Comparison of ENCODE assay signal across 22 cellular contexts in the genomic region with DNA sequence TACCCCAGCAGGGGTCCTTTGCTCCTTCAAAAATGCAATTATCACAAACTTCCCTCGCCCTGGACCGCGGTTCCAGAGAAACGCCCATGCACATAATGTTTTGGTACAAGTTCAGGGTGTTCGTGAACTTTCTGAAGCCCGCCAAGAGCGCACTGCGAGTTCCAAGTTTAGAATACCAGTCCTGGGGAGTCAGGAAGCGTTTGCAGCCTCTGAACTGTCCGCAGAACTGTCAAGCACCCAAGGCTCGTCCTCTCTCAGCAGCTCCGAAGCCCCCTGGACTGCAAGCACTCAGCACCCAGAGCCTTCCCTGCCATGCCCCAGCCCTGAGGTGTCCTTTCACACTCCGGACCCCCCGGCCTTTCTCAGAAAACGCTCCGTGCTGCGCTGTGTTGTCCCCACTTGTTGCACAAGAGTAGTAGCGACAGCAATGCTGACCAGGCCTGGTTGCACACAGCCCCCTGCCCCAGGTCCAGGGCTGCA. TPM values are rescaled to one million over a fixed set of nuclear protein-coding genes. Genes with fewer than 3 reads are reported as not detected.
DNase-seq lines count a peak whose midpoint lies in the region; ATAC-seq and TF ChIP-seq lines count a peak whose summit lies in the region.
"Had no signal": no experiment of that assay in that cellular context is flagged by ENCODE, and none has a peak within 500 bp of the region (broad histone marks: within the 10 kb centered on the region; RNA-seq: fewer than 3 reads in every experiment).

No MANE protein-coding gene starts in this region.

- peak overlapping the region; percentile 75 for H3K14ac ChIP-seq in trophoblast cell (ENCODE audit: low read length)

- peaks cover 27% of the 10 kb centered on the region for H3K4me1 Mint-ChIP-seq in T-helper 17 cell

- TF ChIP-seq POLR2A in GM18505 (IDR thresholded peaks at IDR 0.05; ENCODE audit: borderline replicate concordance, extremely low read depth, insufficient read depth, insufficient read length): no peak

- no peak overlapping the region for H3K4me2 ChIP-seq in trophoblast cell (ENCODE audit: low read length)

- H3K79me2 ChIP-seq in trophoblast cell (ENCODE audit: control insufficient read depth, insufficient read depth, low read length, poor library complexity): peaks cover 32% of the 10 kb centered on the region

- peaks cover 1% of the 10 kb centered on the region for H3K36me3 Mint-ChIP-seq in T-helper 17 cell (ENCODE audit: low read depth)
- H3K36me3 Mint-ChIP-seq: CD14-positive monocyte, IgD-negative memory B cell had no signal

- no peak for ATAC-seq in Right ventricle myocardium superior (ENCODE audit: poor library complexity)
- ATAC-seq in heart right ventricle: no peak
- no peak for ATAC-seq in T-helper 17 cell
- no peak for ATAC-seq in GM18505 (IDR thresholded peaks at IDR 0.05; ENCODE audit: unreplicated experiment)

- peak overlapping the region; percentile 7 for H4K8ac ChIP-seq in trophoblast cell (ENCODE audit: low read depth, low read length)

- H3K18ac ChIP-seq in trophoblast cell (ENCODE audit: low read length): peak overlapping the region; percentile 43

- H3K27ac ChIP-seq in heart right ventricle (no peak overlapping the region), trophoblast cell (ENCODE audit: low read depth, low read length) (no peak overlapping the region)
- H3K27ac ChIP-seq: pancreas had no signal

- peak overlapping the region; percentile 50 for H2AK5ac ChIP-seq in trophoblast cell (ENCODE audit: low read length)

- H3K79me1 ChIP-seq in trophoblast cell (ENCODE audit: low read length): peaks cover 91% of the 10 kb centered on the region

- no peak overlapping the region for H3K27ac Mint-ChIP-seq in T-helper 17 cell

- no peaks in the 10 kb centered on the region for H3K36me3 ChIP-seq in heart right ventricle
- H3K36me3 ChIP-seq in trophoblast cell (ENCODE audit: control insufficient read depth in 1 of 2, insufficient read depth in 2 of 2, low read length in 2 of 2): no peaks in the 10 kb centered on the region
- H3K36me3 ChIP-seq: pancreas had no signal

- H3K9ac ChIP-seq in trophoblast cell (ENCODE audit: low read length): no peak overlapping the region

- 84 to 87% methylated on average over 18 of the region's 18 CpGs for WGBS in heart right ventricle, 2 donors
- no CpG with 5 or more reads among the region's 18 CpGs for WGBS in trophoblast cell (ENCODE audit: extremely low coverage, insufficient coverage, insufficient read length)

- H2BK5ac ChIP-seq in trophoblast cell (ENCODE audit: low read depth, low read length, poor library complexity): peak overlapping the region; percentile 59

- peak overlapping the region; percentile 7 for H3K4ac ChIP-seq in trophoblast cell (ENCODE audit: low read depth, low read length)

- no peak overlapping the region for H2AFZ ChIP-seq in trophoblast cell (ENCODE audit: insufficient read depth, low read length, poor library complexity)

- peaks cover 0 to 16% (median 0%) of the 10 kb centered on the region in 9 donors for H3K4me1 ChIP-seq in heart right ventricle
- H3K4me1 ChIP-seq in trophoblast cell (ENCODE audit: control insufficient read depth in 1 of 2, insufficient read depth in 2 of 2, low read length in 2 of 2): peaks cover 70 to 78% of the 10 kb centered on the region in 2 experiments

- H3K4me3 ChIP-seq in heart right ventricle (no peak overlapping the region), trophoblast cell (ENCODE audit: low read depth, low read length) (no peak overlapping the region)
- H3K4me3 ChIP-seq: pancreas, skin epidermis had no signal

- H3K27me3 ChIP-seq in heart right ventricle: no peaks in the 10 kb centered on the region
- no peaks in the 10 kb centered on the region for H3K27me3 ChIP-seq in trophoblast cell (ENCODE audit: insufficient read depth, low read length)
- H3K27me3 ChIP-seq: pancreas had no signal

- H3K27me3 Mint-ChIP-seq in T-helper 17 cell: peaks cover 5% of the 10 kb centered on the region

- no peak overlapping the region for H4K12ac ChIP-seq in trophoblast cell (ENCODE audit: low read depth, low read length)

- TF ChIP-seq CTCF in heart right ventricle (IDR thresholded peaks at IDR 0.05): no peak

- H3K23ac ChIP-seq in trophoblast cell (ENCODE audit: low read length): no peak overlapping the region

- no peak overlapping the region for H3K4me3 Mint-ChIP-seq in T-helper 17 cell
- H3K4me3 Mint-ChIP-seq: CD14-positive monocyte, IgD-negative memory B cell had no signal

- peak overlapping the region; percentile 100 for H4K91ac ChIP-seq in trophoblast cell (ENCODE audit: low read depth, low read length)

- DNase-seq in Right ventricle myocardium superior (peak; percentile 42), heart right ventricle (no peak), cardiac septum (ENCODE audit: low spot score) (peak; percentile 67), trophoblast cell (no peak), T-helper 17 cell (no peak), HCEC 1CT (no peak), HT-29 (ENCODE audit: low spot score) (no peak)
- DNase-seq: activated CD4-positive, alpha-beta T cell treated with anti-CD3 and anti-CD28 coated beads for 4 hours; activated CD8-positive, alpha-beta memory T cell treated with anti-CD3 and anti-CD28 coated beads, Interleukin-2, amount 50 U/mL, for 4 hours; DMS79; GOT3; NCI-H187; NK-92 treated with Interleukin-12 subunit alpha and Interleukin-12 subunit beta, amount 100 ng/mL, for 24 hours; stimulated activated CD4-positive, alpha-beta T cell treated with anti-CD3 and anti-CD28 coated beads, Interleukin-4, amount 100 ng/mL, for 4 hours had no signal

- intact Hi-C loops in Right ventricle myocardium superior (cut with DNase I): no loop called here
- intact Hi-C loops in heart right ventricle (cut with DNase I): no loop called here
- intact Hi-C loops in cardiac septum (cut with DNase I): no loop called here

- peak overlapping the region; percentile 97 for H2BK12ac ChIP-seq in trophoblast cell (ENCODE audit: low read length)

- no peaks in the 10 kb centered on the region for H3K9me3 ChIP-seq in heart right ventricle
- peaks cover 2% of the 10 kb centered on the region for H3K9me3 ChIP-seq in trophoblast cell (ENCODE audit: insufficient read depth, low read depth, low read length)
- no peaks in the 10 kb centered on the region for H3K9me3 ChIP-seq in T-helper 17 cell (ENCODE audit: control insufficient read depth, low read length, poor library complexity, severe bottlenecking)
- H3K9me3 ChIP-seq: pancreas had no signal

- H2BK120ac ChIP-seq in trophoblast cell (ENCODE audit: insufficient read depth, low read length, poor library complexity): peak overlapping the region; percentile 70

RNA-seq across cellular contexts. Expression of a gene that starts 30.3 kb away (rescaled TPM):
- not detected for total RNA-seq in Right ventricle myocardium superior
- total RNA-seq in heart right ventricle: not detected
- under 1 TPM in 1 of 2 donors, not detected in 1; 0.04 TPM for polyA plus RNA-seq in heart right ventricle
- not detected for total RNA-seq in cardiac septum
- not detected in 2 replicates for polyA plus RNA-seq in trophoblast cell (2013)
- total RNA-seq in T-helper 17 cell: not detected
- not detected in 2 replicates for total RNA-seq in HT-29 (2014; rRNA removed; shearing (Covaris generic))
- total RNA-seq: fibroblast of villous mesenchyme, mucosa of gallbladder, pancreas had no signal
- polyA plus RNA-seq: CD14-positive monocyte, IgD-negative memory B cell had no signal

RNA-seq across cellular contexts. Expression of a gene that starts 55.7 kb away (rescaled TPM):
- not detected for total RNA-seq in Right ventricle myocardium superior
- not detected for total RNA-seq in heart right ventricle
- not detected for polyA plus RNA-seq in heart right ventricle
- not detected for total RNA-seq in cardiac septum
- polyA plus RNA-seq in trophoblast cell (2013): 0.07 and 0.14 TPM in 2 replicates
- total RNA-seq in T-helper 17 cell: not detected
- 0.71 and 1.7 TPM in 2 replicates for total RNA-seq in HT-29 (2014; rRNA removed; shearing (Covaris generic))
- total RNA-seq: fibroblast of villous mesenchyme, left colon, mucosa of gallbladder, pancreas had no signal
- polyA plus RNA-seq: CD14-positive monocyte, IgD-negative memory B cell, pancreas had no signal

Comparison
In these comparisons a context has a peak if more than half of its experiments do, and no peak if none do; other contexts are left out.
1. DNase-seq: peak in Right ventricle myocardium superior (single experiment) and cardiac septum (single experiment); none in heart right ventricle (0 of 2), trophoblast cell (0 of 2), T-helper 17 cell (0 of 3), HCEC 1CT (single experiment) and HT-29 (single experiment).